Comparison of ENCODE assay signal across 8 cellular contexts in the genomic region with DNA sequence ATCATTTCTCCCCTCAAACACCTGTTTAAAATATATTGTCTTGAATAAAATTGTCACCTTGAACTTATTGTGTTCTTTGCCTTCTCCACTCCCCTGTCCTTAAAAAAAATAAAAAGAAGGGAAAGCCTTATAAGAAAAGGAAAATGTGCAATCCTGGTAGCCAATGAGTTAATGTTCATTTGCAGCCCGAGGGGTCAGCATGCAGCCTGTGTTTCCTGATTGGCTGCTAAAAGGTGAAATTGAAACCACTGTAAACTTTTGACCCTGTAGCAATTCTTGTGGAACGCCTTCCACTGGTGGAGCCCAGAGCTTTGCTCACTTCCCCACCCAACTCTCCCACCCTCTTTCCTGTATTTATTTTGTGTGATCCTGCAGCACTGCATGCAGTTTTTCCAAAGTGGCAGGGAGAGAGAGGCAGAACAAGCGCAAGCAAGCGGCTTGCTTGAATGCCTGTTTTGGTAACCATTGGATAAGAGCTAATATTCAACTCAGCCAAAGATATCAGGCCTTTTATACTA.
DNase-seq lines count a peak whose midpoint lies in the region; ATAC-seq and TF ChIP-seq lines count a peak whose summit lies in the region.

No MANE protein-coding gene starts in this region.

- peaks cover 5% of the 10 kb centered on the region for H3K36me3 Mint-ChIP-seq in T-cell

- H3K4me1 ChIP-seq in muscle layer of colon (ENCODE audit: insufficient read depth, low read length): peaks cover 46% of the 10 kb centered on the region
- peaks cover 19% of the 10 kb centered on the region for H3K4me1 ChIP-seq in effector memory CD4-positive, alpha-beta T cell (ENCODE audit: control insufficient read depth, insufficient read depth, low read length, poor library complexity, severe bottlenecking)

- no peaks in the 10 kb centered on the region for H3K27me3 ChIP-seq in muscle layer of colon (ENCODE audit: control insufficient read depth in 1 of 2, insufficient read depth in 2 of 2, low read length in 2 of 2)
- no peaks in the 10 kb centered on the region for H3K27me3 ChIP-seq in effector memory CD4-positive, alpha-beta T cell (replicated peaks; ENCODE audit: control insufficient read depth, insufficient read depth, low read length, poor library complexity, severe bottlenecking)

- H3K27ac Mint-ChIP-seq in T-cell: peak overlapping the region; percentile 56 to 72

- peak overlapping the region; percentile 4 to 18 for H3K4me3 ChIP-seq in muscle layer of colon (ENCODE audit: low read depth in 1 of 2, low read length in 2 of 2)
- H3K4me3 ChIP-seq in effector memory CD4-positive, alpha-beta T cell (ENCODE audit: insufficient read depth, low read depth, low read length, poor library complexity, severe bottlenecking): no peak overlapping the region

- H3K4me3 Mint-ChIP-seq in T-cell: peak overlapping the region; percentile 24 to 45 (median 36)

- peak overlapping the region; percentile 21 for H3K27ac ChIP-seq in muscle layer of colon (ENCODE audit: low read depth, low read length)
- no peak overlapping the region for H3K27ac ChIP-seq in effector memory CD4-positive, alpha-beta T cell (ENCODE audit: insufficient read depth, low read length, poor library complexity, severe bottlenecking)

- no peak for TF ChIP-seq POLR2A in erythroblast (IDR thresholded peaks at IDR 0.05; ENCODE audit: low read length)

- peak; percentile 65 for ATAC-seq in GM21723 (IDR thresholded peaks at IDR 0.05; ENCODE audit: unreplicated experiment)
- ATAC-seq in T-cell (replicated peaks in 1 of 4): peak in 1 of 4 experiments; percentile 34

- no peaks in the 10 kb centered on the region for H3K36me3 ChIP-seq in muscle layer of colon (ENCODE audit: insufficient read depth, low read length)
- H3K36me3 ChIP-seq in effector memory CD4-positive, alpha-beta T cell (ENCODE audit: control insufficient read depth, insufficient read depth, low read length): peaks cover 3% of the 10 kb centered on the region

- H3K9ac ChIP-seq in muscle layer of colon (ENCODE audit: low read length): peak overlapping the region; percentile 0

- H3K9me3 Mint-ChIP-seq in T-cell: peaks cover 0 to 4% (median 0%) of the 10 kb centered on the region in 3 donors

- POLR2A ChIA-PET in T-cell (lab: Charles Lee): interaction anchor here in 1 of 2 donors (0.6 kb wide), 1 partner anchor 255 kb away, joined by 7 read pairs; no protein-coding TSS in a partner anchor

- no peaks in the 10 kb centered on the region for H3K9me3 ChIP-seq in muscle layer of colon (ENCODE audit: low read length)
- H3K9me3 ChIP-seq in effector memory CD4-positive, alpha-beta T cell (ENCODE audit: control insufficient read depth, low read length): no peaks in the 10 kb centered on the region

- peaks cover 83 to 87% (median 83%) of the 10 kb centered on the region in 3 donors for H3K4me1 Mint-ChIP-seq in T-cell

- DNase-seq in DMS53 (lab: John Stamatoyannopoulos, UW) (peak; percentile 84), NCI-H1105 (lab: John Stamatoyannopoulos, UW) (peak; percentile 23), T-cell (peak in 1 of 34 experiments; percentile 2), erythroblast (lab: John Stamatoyannopoulos, UW) (peak; percentile 28 to 31), activated gamma-delta T cell (lab: John Stamatoyannopoulos, UW) (no peak)
- DNase-seq in effector memory CD4-positive, alpha-beta T cell: no peak

- CTCF ChIA-PET in T-cell (lab: Charles Lee): interaction anchor here in 1 of 2 donors (1.0 to 1.2 kb wide), 2 partner anchors 8 to 9 kb away, joined by 3 read pairs; no protein-coding TSS in a partner anchor

- H3K27me3 Mint-ChIP-seq in T-cell: no peaks in the 10 kb centered on the region

Comparison
In these comparisons a context has a peak if more than half of its experiments do, and no peak if none do; other contexts are left out.
1. DNase-seq: peak in DMS53 (single experiment), NCI-H1105 (single experiment) and erythroblast (2 of 2); none in effector memory CD4-positive, alpha-beta T cell (0 of 3) and activated gamma-delta T cell (single experiment).